8 cellular contexts compared by ENCODE assay signal in genomic region chr12:47705571-47706425, GRCh38. TPM values are rescaled to one million over a fixed set of nuclear protein-coding genes. Genes with fewer than 3 reads are reported as not detected.
DNase-seq lines count a peak whose midpoint lies in the region; ATAC-seq and TF ChIP-seq lines count a peak whose summit lies in the region.

A gene with protein sequence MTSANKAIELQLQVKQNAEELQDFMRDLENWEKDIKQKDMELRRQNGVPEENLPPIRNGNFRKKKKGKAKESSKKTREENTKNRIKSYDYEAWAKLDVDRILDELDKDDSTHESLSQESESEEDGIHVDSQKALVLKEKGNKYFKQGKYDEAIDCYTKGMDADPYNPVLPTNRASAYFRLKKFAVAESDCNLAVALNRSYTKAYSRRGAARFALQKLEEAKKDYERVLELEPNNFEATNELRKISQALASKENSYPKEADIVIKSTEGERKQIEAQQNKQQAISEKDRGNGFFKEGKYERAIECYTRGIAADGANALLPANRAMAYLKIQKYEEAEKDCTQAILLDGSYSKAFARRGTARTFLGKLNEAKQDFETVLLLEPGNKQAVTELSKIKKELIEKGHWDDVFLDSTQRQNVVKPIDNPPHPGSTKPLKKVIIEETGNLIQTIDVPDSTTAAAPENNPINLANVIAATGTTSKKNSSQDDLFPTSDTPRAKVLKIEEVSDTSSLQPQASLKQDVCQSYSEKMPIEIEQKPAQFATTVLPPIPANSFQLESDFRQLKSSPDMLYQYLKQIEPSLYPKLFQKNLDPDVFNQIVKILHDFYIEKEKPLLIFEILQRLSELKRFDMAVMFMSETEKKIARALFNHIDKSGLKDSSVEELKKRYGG (minus strand): TSS chr12:47706030. CDS start chr12:47702840, 3,190 bp downstream.

- H3K27me3 Mint-ChIP-seq in activated T-cell treated with anti-CD3 and anti-CD28 coated beads, Interleukin-2, amount 50 U/mL, for 4 hours (ENCODE audit: low read depth) = no peaks in the 10 kb centered on the region

- in situ Hi-C loops in KBM-7 (cut with MboI; ENCODE audit: low pct_unique_long_range_greater_than_20kb, low sequenced_read_pairs) (no loop called here), Panc1 (cut with HindIII; ENCODE audit: low pct_unique_long_range_greater_than_20kb, low sequenced_read_pairs) (no loop called here)

- DNase-seq in DMS153 treated with DMSO at 0.1 percent for 48 hours (lab: John Stamatoyannopoulos, UW; ENCODE audit: unreplicated experiment) (peak; percentile 68), KBM-7 (peak; percentile 86), Panc1 (ENCODE audit: low read depth, low spot score) (peak; percentile 59)
- peak; percentile 97 for DNase-seq in activated T-cell treated with anti-CD3 and anti-CD28 coated beads, Interleukin-2, amount 50 U/mL, for 4 hours
- DNase-seq in stimulated activated CD8-positive, alpha-beta memory T cell treated with anti-CD3 and anti-CD28 coated beads, Interleukin-7, amount 100 ng/mL, for 24 hours (ENCODE audit: low read depth) = peak; percentile 98

- H3K4me3 ChIP-seq in Panc1 (ENCODE audit: low read depth in 2 of 2, low read length in 2 of 2) (peak within 1 kb of the TSS; percentile 57 to 87), muscle layer of colon (ENCODE audit: low read depth in 1 of 2, low read length in 2 of 2) (peak within 1 kb of the TSS; percentile 76 to 86)

- H3K9me3 Mint-ChIP-seq in activated T-cell treated with anti-CD3 and anti-CD28 coated beads, Interleukin-2, amount 50 U/mL, for 4 hours = no peaks in the 10 kb centered on the region

- H3K4me1 Mint-ChIP-seq in activated T-cell treated with anti-CD3 and anti-CD28 coated beads, Interleukin-2, amount 50 U/mL, for 4 hours (ENCODE audit: low read depth) = peaks cover 54% of the 10 kb centered on the region

- intact Hi-C loops in Panc1 (cut with micrococcal nuclease; ENCODE audit: unreplicated experiment) = no loop called here

- H3K27ac ChIP-seq in Panc1 (ENCODE audit: low read length) (peak within 1 kb of the TSS; percentile 99), muscle layer of colon (ENCODE audit: low read depth, low read length) (peak within 1 kb of the TSS; percentile 81)

- H3K27me3 ChIP-seq in Panc1 (ENCODE audit: control insufficient read depth, insufficient read depth, low read length) = no peaks in the 10 kb centered on the region
- H3K27me3 ChIP-seq in muscle layer of colon (ENCODE audit: control insufficient read depth in 1 of 2, insufficient read depth in 2 of 2, low read length in 2 of 2) = no peaks in the 10 kb centered on the region

- H3K36me3 Mint-ChIP-seq in activated T-cell treated with anti-CD3 and anti-CD28 coated beads, Interleukin-2, amount 50 U/mL, for 4 hours (ENCODE audit: insufficient read depth) = peaks cover 6% of the 10 kb centered on the region

- no TSS peak for BruUV-seq in Panc1 (replicated peaks; lab: Mats Ljungman, UMichigan)

- peaks cover 16% of the 10 kb centered on the region for H3K4me1 ChIP-seq in Panc1 (ENCODE audit: control insufficient read depth, insufficient read depth, low read length)
- peaks cover 18% of the 10 kb centered on the region for H3K4me1 ChIP-seq in muscle layer of colon (ENCODE audit: insufficient read depth, low read length)

- CTCF ChIA-PET in Panc1 (lab: Charles Lee) = interaction anchor here (0.5 to 0.8 kb wide), 5 partner anchors 62 to 901 kb away, joined by 3 to 10 read pairs (median 3); no protein-coding TSS in a partner anchor

- ATAC-seq in GM21619 (IDR thresholded peaks at IDR 0.05; ENCODE audit: unreplicated experiment) = peak; percentile 75
- peak; percentile 99 for ATAC-seq in Panc1
- peak; percentile 97 for ATAC-seq in activated T-cell treated with anti-CD3 and anti-CD28 coated beads, Interleukin-2, amount 50 U/mL, for 4 hours
- peak; percentile 98 for ATAC-seq in esophagus mucosa

- H3K9me3 ChIP-seq in Panc1 (ENCODE audit: control insufficient read depth, insufficient read depth, low read depth, low read length) = no peaks in the 10 kb centered on the region
- no peaks in the 10 kb centered on the region for H3K9me3 ChIP-seq in muscle layer of colon (ENCODE audit: low read length)

- POLR2A ChIA-PET in Panc1 (lab: Charles Lee) = no interaction called here

- H3K9ac ChIP-seq in muscle layer of colon (ENCODE audit: low read length) = peak within 1 kb of the TSS; percentile 68

- H3K36me3 ChIP-seq in Panc1 (ENCODE audit: control insufficient read depth, insufficient read depth, low read length) (no peaks in the 10 kb centered on the region; the same call in none of the 2 replicates), muscle layer of colon (ENCODE audit: insufficient read depth, low read length) (no peaks in the 10 kb centered on the region)

- peak; percentile 86 for TF ChIP-seq CTCF in Panc1 (IDR thresholded peaks at IDR 0.05)

- peak within 1 kb of the TSS; percentile 90 for H3K4me3 Mint-ChIP-seq in activated T-cell treated with anti-CD3 and anti-CD28 coated beads, Interleukin-2, amount 50 U/mL, for 4 hours

RNA-seq across cellular contexts. Expression of the gene that starts here (rescaled TPM):
- total RNA-seq in Panc1 (2021; ENCODE audit: unreplicated experiment) (47.3 TPM), esophagus mucosa (18.2 TPM)
- 18.4 TPM for polyA plus RNA-seq in Panc1 (2012; ENCODE audit: insufficient read length)
- 10 to 100 TPM; 60.0 to 73.9 (median 61.2) TPM for total RNA-seq in activated T-cell treated with anti-CD3 and anti-CD28 coated beads, Interleukin-2, amount 50 U/mL, for 4 hours

Comparison
In these comparisons a context has a peak if more than half of its experiments do, and no peak if none do; other contexts are left out.
1. Peak in every context shown above with its lines: DNase-seq, ATAC-seq, H3K4me3 ChIP-seq and H3K27ac ChIP-seq.